Comparison of ENCODE assay signal across 18 cellular contexts in genomic region chr22:48845356-48845936, GRCh38.
DNase-seq lines count a peak whose midpoint lies in the region; ATAC-seq and TF ChIP-seq lines count a peak whose summit lies in the region.
"Had no signal": no experiment of that assay in that cellular context is flagged by ENCODE, and none has a peak within 500 bp of the region (broad histone marks: within the 10 kb centered on the region; RNA-seq: fewer than 3 reads in every experiment).

No MANE protein-coding gene starts in this region.

- H3K9me3 Mint-ChIP-seq in chondrocyte (ENCODE audit: low read depth) (no peaks in the 10 kb centered on the region), T-cell (no peaks in the 10 kb centered on the region)

- H3K27me3 Mint-ChIP-seq in chondrocyte (ENCODE audit: low read depth), result peaks cover 13% of the 10 kb centered on the region
- H3K27me3 Mint-ChIP-seq in T-cell, result peaks cover 26 to 34% of the 10 kb centered on the region in 2 donors

- H3K4me3 Mint-ChIP-seq in chondrocyte (ENCODE audit: unreplicated experiment) (no peak overlapping the region), T-cell (no peak overlapping the region)

- H3K36me3 Mint-ChIP-seq in chondrocyte (ENCODE audit: low read depth) (no peaks in the 10 kb centered on the region), T-cell (no peaks in the 10 kb centered on the region)

- POLR2A ChIA-PET in T-cell (lab: Charles Lee), result no interaction called here

- CTCF ChIA-PET in T-cell (lab: Charles Lee), result no interaction called here

- DNase-seq in left ventricle myocardium superior, result peak; percentile 10
- DNase-seq in cardiac septum (ENCODE audit: low spot score), result no peak
- DNase-seq in NCI-H2171 (lab: John Stamatoyannopoulos, UW), result peak; percentile 76
- DNase-seq in chondrocyte (ENCODE audit: low spot score), result peak; percentile 77
- DNase-seq in islet precursor cell, result no peak
- no peak for DNase-seq in T-cell
- DNase-seq: DMS 273 treated with DMSO at 0.1 percent for 48 hours, H7, IMR-90, Karpas-422, MG63, NCI-H1092 treated with DMSO at 0.1 percent for 48 hours, NCI-H187 treated with DMSO at 0.1 percent for 48 hours, NCI-H446 treated with DMSO at 0.1 percent for 48 hours, NCI-H774, PC-9 had no signal

- no peak overlapping the region for H3K27ac Mint-ChIP-seq in chondrocyte (ENCODE audit: unreplicated experiment)
- no peak overlapping the region for H3K27ac Mint-ChIP-seq in T-cell

- TF ChIP-seq CTCF in chondrocyte (IDR thresholded peaks at IDR 0.05), result no peak

- H3K4me1 Mint-ChIP-seq in chondrocyte (ENCODE audit: low read depth) (no peaks in the 10 kb centered on the region), T-cell (no peaks in the 10 kb centered on the region)

- ATAC-seq in left ventricle myocardium superior (no peak), T-cell (replicated peaks in 1 of 4) (no peak), HG03135 (IDR thresholded peaks at IDR 0.05; ENCODE audit: unreplicated experiment) (no peak)
- ATAC-seq: A549 had no signal

- intact Hi-C loops in left ventricle myocardium superior (cut with micrococcal nuclease), result no loop called here
- intact Hi-C loops in cardiac septum (cut with DNase I), result no loop called here

Comparison
In these comparisons a context has a peak if more than half of its experiments do, and no peak if none do; other contexts are left out.
1. DNase-seq: peak in left ventricle myocardium superior (single experiment), NCI-H2171 (single experiment) and chondrocyte (single experiment); none in cardiac septum (single experiment), islet precursor cell (single experiment) and T-cell (0 of 34).